Comparison of ENCODE assay signal across 2 cellular contexts in the genomic region with DNA sequence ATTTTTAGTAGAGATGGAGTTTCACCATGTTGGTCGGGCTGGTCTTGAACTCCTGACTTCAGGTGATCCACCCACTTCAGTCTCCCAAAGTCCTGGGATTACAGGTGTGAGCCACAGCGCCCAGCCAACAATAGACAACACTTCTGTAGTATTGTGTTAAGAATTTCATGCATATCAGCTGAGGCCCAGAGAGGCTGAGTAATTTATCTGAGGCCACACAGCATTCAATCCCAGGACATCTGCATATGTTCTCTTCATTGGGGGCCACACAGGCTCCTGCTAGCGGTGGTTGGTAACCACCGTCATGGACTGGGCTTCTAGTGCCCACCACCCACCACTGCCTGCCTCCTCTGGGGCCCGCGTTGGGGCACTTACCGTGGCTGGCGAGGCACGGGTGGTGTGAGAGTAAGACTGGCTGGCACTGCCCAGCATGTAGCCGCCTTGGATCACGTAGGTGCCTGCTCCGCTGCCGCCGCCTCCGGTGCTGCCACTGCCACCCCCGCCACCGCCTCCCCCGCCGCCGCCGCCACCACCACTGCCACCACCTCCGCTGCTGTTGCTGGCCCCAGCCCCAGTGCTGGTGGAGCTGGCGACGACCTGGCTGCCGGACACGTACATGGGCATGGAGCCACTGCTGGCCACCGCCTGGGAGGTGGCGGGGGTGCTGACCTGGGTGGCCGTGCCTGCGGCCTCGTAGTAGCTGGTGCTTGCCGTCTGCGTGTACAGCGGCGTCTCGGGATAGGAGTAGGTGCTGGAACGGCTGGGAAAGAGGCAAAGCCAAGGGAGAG.
TF ChIP-seq lines count a peak whose summit lies in the region.

No MANE protein-coding gene starts in this region.

TF ChIP-seq in A549, 52 proteins besides CTCF, POLR2A, EP300 and RAD21:
- TF ChIP-seq USF2 (IDR thresholded peaks at IDR 0.05), result no peak
- TF ChIP-seq ZFP36 (IDR thresholded peaks at IDR 0.05; ENCODE audit: borderline replicate concordance, partially characterized antibody), result peak; percentile 46
TF ChIP-seq in A549: peak in this region for 1.

TF ChIP-seq in H1, 55 proteins besides CTCF, POLR2A, EP300 and RAD21:
- no peak for TF ChIP-seq RXRA (IDR thresholded peaks at IDR 0.05; ENCODE audit: insufficient read depth, low read depth, low read length)
- TF ChIP-seq TBP (IDR thresholded peaks at IDR 0.05; ENCODE audit: low read depth, low read length), result no peak
- no peak for TF ChIP-seq ATF3 (IDR thresholded peaks at IDR 0.05; ENCODE audit: insufficient read depth, low read depth, low read length)
- no peak for TF ChIP-seq CEBPB (IDR thresholded peaks at IDR 0.05; ENCODE audit: low read depth, low read length)
- no peak for TF ChIP-seq NANOG (IDR thresholded peaks at IDR 0.05; ENCODE audit: insufficient read depth, low read depth, low read length, poor library complexity, severe bottlenecking)
- no peak for TF ChIP-seq NRF1 (IDR thresholded peaks at IDR 0.05; ENCODE audit: low read depth, low read length)
- TF ChIP-seq FOSL1 (IDR thresholded peaks at IDR 0.05; ENCODE audit: insufficient read depth, low read depth, low read length), result no peak
- no peak for TF ChIP-seq POU5F1 (IDR thresholded peaks at IDR 0.05; ENCODE audit: low read depth, low read length)
- no peak for TF ChIP-seq BACH1 (IDR thresholded peaks at IDR 0.05; ENCODE audit: low read length)
- no peak for TF ChIP-seq CBX5 (IDR thresholded peaks at IDR 0.05; ENCODE audit: low read depth, low read length)
- TF ChIP-seq YY1 (IDR thresholded peaks at IDR 0.05; ENCODE audit: low read depth, low read length), result no peak
- TF ChIP-seq USF2 (IDR thresholded peaks at IDR 0.05; ENCODE audit: low read length), result no peak
- TF ChIP-seq ASH2L (IDR thresholded peaks at IDR 0.05; ENCODE audit: low read length), result no peak
- TF ChIP-seq GABPA (IDR thresholded peaks at IDR 0.05; ENCODE audit: borderline replicate concordance, insufficient read depth, low read length), result no peak
- no peak for TF ChIP-seq SIX5 (IDR thresholded peaks at IDR 0.05; ENCODE audit: low read depth, low read length)
